ENCODE assay signal across 8 cellular contexts in genomic region chr3:138834359-138835176, GRCh38. TPM values are rescaled to one million over a fixed set of nuclear protein-coding genes. Genes with fewer than 3 reads are reported as not detected.
DNase-seq lines count a peak whose midpoint lies in the region; ATAC-seq, FAIRE-seq and TF ChIP-seq lines count a peak whose summit lies in the region.

Gene PIK3CB (minus strand): TSS chr3:138834928. CDS start chr3:138759343, 75,585 bp downstream.

- H3K9me3 ChIP-seq in A549 (no peaks in the 10 kb centered on the region), WERI-Rb-1 (ENCODE audit: severe bottlenecking) (no peaks in the 10 kb centered on the region), breast epithelium (no peaks in the 10 kb centered on the region)

- H3K4me1 ChIP-seq in A549 (0 out of 3 replicates have a peak, but pooled peaks cover 4% of the 10 kb centered on the region), breast epithelium (no peaks in the 10 kb centered on the region)

- POLR2A ChIA-PET in A549 (lab: Yijun Ruan, JAX), result interaction anchor here (1.7 to 2.1 kb wide), 2 partner anchors 11 to 81 kb away, joined by 6 to 17 read pairs; no protein-coding TSS in a partner anchor

- peak within 1 kb of the TSS; percentile 88 to 93 (median 92) for H3K4me3 Mint-ChIP-seq in immature natural killer cell

- peak within 1 kb of the TSS; percentile 77 to 90 (median 82) for H3K27ac Mint-ChIP-seq in immature natural killer cell

- no peaks in the 10 kb centered on the region for H3K27me3 ChIP-seq in WERI-Rb-1 (ENCODE audit: insufficient read depth, low read depth, severe bottlenecking)
- no peaks in the 10 kb centered on the region for H3K27me3 ChIP-seq in breast epithelium

- peak in 1 of 2 experiments; percentile 40; a peak in 3 of 5 replicates for TF ChIP-seq RAD21 in A549 (conservative IDR thresholded peaks at IDR 0.05 in 1 of 2, IDR thresholded peaks at IDR 0.05 in 1 of 2)

- ATAC-seq in A549, result peak; percentile 98
- ATAC-seq in HG03066 (IDR thresholded peaks at IDR 0.05; ENCODE audit: low read depth, unreplicated experiment), result peak; percentile 90

- peak within 1 kb of the TSS; percentile 98 for H3K4me2 ChIP-seq in A549

- no peaks in the 10 kb centered on the region for H3K36me3 Mint-ChIP-seq in immature natural killer cell

- H3K36me3 ChIP-seq in WERI-Rb-1, result no peaks in the 10 kb centered on the region
- H3K36me3 ChIP-seq in breast epithelium, result no peaks in the 10 kb centered on the region

- TF ChIP-seq POLR2A in A549 (IDR thresholded peaks at IDR 0.05; ENCODE audit: low read length) (peak; percentile 79), GM18526 (IDR thresholded peaks at IDR 0.05; ENCODE audit: extremely low read depth, insufficient read length) (peak; percentile 90), breast epithelium (IDR thresholded peaks at IDR 0.05) (no peak)

- peak; percentile 60 to 83 for DNase-seq in A549 (ENCODE audit: low read depth in 1 of 2, low spot score in 1 of 2)
- peak; percentile 90 for DNase-seq in NCI-H2171 treated with DMSO at 0.1 percent for 48 hours (lab: John Stamatoyannopoulos, UW)
- DNase-seq in WERI-Rb-1, result peak; percentile 92
- DNase-seq in breast epithelium (ENCODE audit: low spot score in 2 of 2), result peak; percentile 60 to 80
- peak; percentile 75 to 82 (median 81) for DNase-seq in immature natural killer cell
- peak; percentile 74 to 83 for DNase-seq in stimulated activated CD4-positive, alpha-beta T cell treated with anti-CD3 and anti-CD28 coated beads, Interleukin-12 subunit alpha, Interleukin-12 subunit beta, amount 100 ng/mL, for 24 hours (ENCODE audit: low read depth in 2 of 2)

- CTCF ChIA-PET in A549 (lab: Yijun Ruan, JAX), result interaction anchor here (0.6 to 1.5 kb wide), 5 partner anchors 24 to 85 kb away, joined by 3 to 7 read pairs (median 3); no protein-coding TSS in a partner anchor

- no peaks in the 10 kb centered on the region for H3K9me3 Mint-ChIP-seq in immature natural killer cell

- H3K4me3 ChIP-seq in A549, result peak within 1 kb of the TSS; percentile 81
- H3K4me3 ChIP-seq in WERI-Rb-1 (ENCODE audit: low read depth, low read length), result peak within 1 kb of the TSS; percentile 89
- peak within 1 kb of the TSS; percentile 92 to 99 (median 93) for H3K4me3 ChIP-seq in breast epithelium

- no peak for TF ChIP-seq EP300 in A549 (IDR thresholded peaks at IDR 0.05)

- peaks cover 23 to 27% of the 10 kb centered on the region in 2 donors for H3K4me1 Mint-ChIP-seq in immature natural killer cell

- H3K27ac ChIP-seq in A549, result peak within 1 kb of the TSS; percentile 91 to 98
- H3K27ac ChIP-seq in WERI-Rb-1, result peak within 1 kb of the TSS; percentile 94
- H3K27ac ChIP-seq in breast epithelium, result peak within 1 kb of the TSS; percentile 93 to 98

- no peak for FAIRE-seq in A549 (lab: Jason Lieb, UNC)

- WGBS in A549 (ENCODE audit: missing lambda C conversion rate), result 0% methylated on average over 9 of the region's 100 CpGs

- intact Hi-C loops in breast epithelium (cut with DNase I; ENCODE audit: low total_unique reads), result no loop called here

- H3K27me3 Mint-ChIP-seq in immature natural killer cell (ENCODE audit: low read depth in 3 of 3), result peaks cover 5 to 10% (median 5%) of the 10 kb centered on the region in 3 donors

- TF ChIP-seq CTCF in A549 (IDR thresholded peaks at IDR 0.05) (peak; percentile 41), WERI-Rb-1 (IDR thresholded peaks at IDR 0.05; ENCODE audit: low read depth, low read length) (peak; percentile 45), breast epithelium (IDR thresholded peaks at IDR 0.05) (peak in 1 of 3 donors; percentile 46)

TF ChIP-seq in A549, 52 proteins besides CTCF, POLR2A, EP300 and RAD21:
- TF ChIP-seq BCL3 (IDR thresholded peaks at IDR 0.05), result peak; percentile 66; the same call in 1 of the 3 replicates
- TF ChIP-seq NPAS2 (CRISPR knock-in tag; IDR thresholded peaks at IDR 0.05; ENCODE audit: borderline replicate concordance), result no peak
- peak; percentile 67 to 75; a peak in 3 of 5 replicates for TF ChIP-seq JUN (IDR thresholded peaks at IDR 0.05)
- TF ChIP-seq FOSL2 (IDR thresholded peaks at IDR 0.05), result no peak
- no peak for TF ChIP-seq FOSL2 (CRISPR knock-in tag; IDR thresholded peaks at IDR 0.05)
- peak; percentile 63 for TF ChIP-seq MAFK (IDR thresholded peaks at IDR 0.05; ENCODE audit: partially characterized antibody)
- peak; percentile 32; the same call in 1 of the 3 replicates for TF ChIP-seq SMC3 (IDR thresholded peaks at IDR 0.05)
- TF ChIP-seq PHF8 (IDR thresholded peaks at IDR 0.05; ENCODE audit: borderline replicate concordance, low read depth), result 0 out of 2 replicates have a peak, but pooled peaks have one; percentile 12

RNA-seq across cellular contexts. Expression of gene PIK3CB, which starts in this region (rescaled TPM):
- polyA plus RNA-seq in A549 (2011; rRNA removed) (23.3 TPM in 2 replicates), A549 (2017; fragmentation: RNase III; extraction: RNeasy Plus Mini Kit Qiagen cat#74134 plus additional on column Dnase treatment) (20.7 to 22.0 TPM (median 21.1 TPM) in 3 replicates), immature natural killer cell (10 to 100 TPM in 1 of 3 donors, 1 to 10 TPM in 2; 4.6 to 11.7 (median 4.8) TPM)
- polyA plus RNA-seq in A549 (2012; cell fraction: cytosol; rRNA removed), result 9.8 and 9.9 TPM in 2 replicates
- 4.2 and 6.7 TPM in 2 replicates for polyA plus RNA-seq in A549 (2012; cell fraction: nucleus; rRNA removed)
- 12.4 and 14.3 TPM in 2 replicates for polyA minus RNA-seq in A549 (2011; rRNA and poly(A)+ RNA removed)
- 10 to 100 TPM; 30.5 to 46.2 (median 31.7) TPM for total RNA-seq in breast epithelium

Comparison
In these comparisons a context has a peak if more than half of its experiments do, and no peak if none do; other contexts are left out.
1. Peak in every context shown above with its lines: DNase-seq, ATAC-seq, H3K4me3 ChIP-seq and H3K27ac ChIP-seq.